Comparison of ENCODE assay signal across 24 cellular contexts in genomic region chr6:149184523-149184922, GRCh38.
DNase-seq lines count a peak whose midpoint lies in the region; ATAC-seq, FAIRE-seq and TF ChIP-seq lines count a peak whose summit lies in the region.
"Had no signal": no experiment of that assay in that cellular context is flagged by ENCODE, and none has a peak within 500 bp of the region (broad histone marks: within the 10 kb centered on the region; RNA-seq: fewer than 3 reads in every experiment).

No MANE protein-coding gene starts in this region.

- no peak overlapping the region for H3K9ac ChIP-seq in K562 (ENCODE audit: insufficient read depth in 1 of 2, low read depth in 2 of 2, low read length in 2 of 2)
- H3K9ac ChIP-seq: BLaER1 had no signal

- H4K20me1 ChIP-seq in K562 (replicated peaks; ENCODE audit: control insufficient read depth, insufficient read depth, low read length): no peaks in the 10 kb centered on the region
- H4K20me1 ChIP-seq: BLaER1 had no signal

- H2AFZ ChIP-seq in K562 (ENCODE audit: low read depth, low read length): no peak overlapping the region

- H3K79me2 ChIP-seq in K562 (ENCODE audit: control insufficient read depth, insufficient read depth, low read length): no peaks in the 10 kb centered on the region

- POLR2A ChIA-PET in HEK293T (lab: Yijun Ruan, JAX) (no interaction called here), K562 (lab: Yijun Ruan, JAX) (interaction anchor here (1.1 kb wide), 1 partner anchor 20 kb away, joined by 3 read pairs; no protein-coding TSS in a partner anchor)

- in situ Hi-C loops in K562 (cut with MboI): no loop called here

- no peak for TF ChIP-seq CTCF in K562 (IDR thresholded peaks at IDR 0.05 in 2 of 3, conservative IDR thresholded peaks at IDR 0.05 in 1 of 3; ENCODE audit: insufficient read depth in 2 of 3, low read depth in 1 of 3, low read length in 3 of 3)
- no peak for TF ChIP-seq CTCF in coronary artery (IDR thresholded peaks at IDR 0.05)

- CTCF ChIA-PET in HEK293T (lab: Yijun Ruan, JAX): no interaction called here
- CTCF ChIA-PET in K562 (lab: Yijun Ruan, JAX; ENCODE audit: low intra/inter-chr PET ratio): no interaction called here

- FAIRE-seq in K562 (lab: Jason Lieb, UNC): no peak
- FAIRE-seq: A204.1, GM12891, GM19239 had no signal

- no peaks in the 10 kb centered on the region for H3K9me3 ChIP-seq in K562 (replicated peaks; ENCODE audit: control insufficient read depth, insufficient read depth, low read depth, low read length)
- H3K9me3 ChIP-seq: BE2C had no signal

- BruUV-seq in K562 (replicated peaks; lab: Mats Ljungman, UMichigan): no TSS peak

- H3K9me1 ChIP-seq in K562 (ENCODE audit: control insufficient read depth, insufficient read depth, low read length): no peaks in the 10 kb centered on the region

- TF ChIP-seq EP300 in K562 (IDR thresholded peaks at IDR 0.05; ENCODE audit: low read length): no peak

- intact Hi-C loops in K562 (cut with micrococcal nuclease): no loop called here

- no peak for DNase-seq in HEK293T (ENCODE audit: extremely low spot score)
- no peak for DNase-seq in K562 (ENCODE audit: extremely low read depth in 1 of 4, low spot score in 3 of 4)
- no peak for DNase-seq in SIG-M5 (lab: John Stamatoyannopoulos, UW)
- DNase-seq in coronary artery (ENCODE audit: low spot score): no peak
- DNase-seq: 8988T; ACHN; BE2C; C1 segment of cervical spinal cord; CD4-positive, alpha-beta memory T cell; CD4-positive, CD25-positive, alpha-beta regulatory T cell; CD8-positive, alpha-beta memory T cell; COR-L47; DMS 273 treated with DMSO at 0.1 percent for 48 hours; DMS153; DMS53; DMS79; DND-41; EL; GDM1 had no signal

- TF ChIP-seq RAD21 in K562 (CRISPR knock-in tag; conservative IDR thresholded peaks at IDR 0.05 in 1 of 2, IDR thresholded peaks at IDR 0.05 in 1 of 2): no peak

- no peaks in the 10 kb centered on the region for H3K4me1 ChIP-seq in K562 (replicated peaks in 1 of 2; ENCODE audit: control insufficient read depth in 2 of 2, insufficient read depth in 2 of 2, low read length in 2 of 2)
- H3K4me1 ChIP-seq: BE2C had no signal

- WGBS in K562 (ENCODE audit: insufficient coverage, low coverage, missing lambda C conversion rate): 10% methylated on average over 2 of the region's 2 CpGs

- H3K4me3 ChIP-seq in K562: no peak overlapping the region
- H3K4me3 ChIP-seq in coronary artery: no peak overlapping the region
- H3K4me3 ChIP-seq: BLaER1 had no signal

- H3K27ac ChIP-seq in K562 (ENCODE audit: extremely low read depth, low read depth, low read length) (no peak overlapping the region), coronary artery (no peak overlapping the region)
- H3K27ac ChIP-seq: BLaER1 had no signal

- no peak for ATAC-seq in K562
- no peak for ATAC-seq in HG03460 (IDR thresholded peaks at IDR 0.05; ENCODE audit: unreplicated experiment)

- no peak overlapping the region for H3K4me2 ChIP-seq in K562 (ENCODE audit: insufficient read depth, low read length)
- H3K4me2 ChIP-seq: BLaER1 had no signal

- H3K27me3 ChIP-seq in K562 (ENCODE audit: control insufficient read depth in 2 of 2, insufficient read depth in 2 of 2, low read length in 2 of 2): no peaks in the 10 kb centered on the region
- H3K27me3 ChIP-seq: BE2C, BLaER1 had no signal

- no peak for TF ChIP-seq POLR2A in K562 (conservative IDR thresholded peaks at IDR 0.05)

- H3K36me3 ChIP-seq in K562 (ENCODE audit: control insufficient read depth, insufficient read depth, low read length): no peaks in the 10 kb centered on the region
- H3K36me3 ChIP-seq: BE2C, BLaER1 had no signal

TF ChIP-seq in HEK293T, 16 proteins besides CTCF, POLR2A, EP300 and RAD21:
- TF ChIP-seq FOXK2 (IDR thresholded peaks at IDR 0.05) (no peak), PKNOX1 (IDR thresholded peaks at IDR 0.05) (peak; percentile 73), TARDBP (IDR thresholded peaks at IDR 0.05) (no peak), ARNT (IDR thresholded peaks at IDR 0.05) (no peak)

TF ChIP-seq in K562, 482 proteins besides CTCF, POLR2A, EP300 and RAD21:
- TF ChIP-seq PBX2 (CRISPR knock-in tag; IDR thresholded peaks at IDR 0.05; ENCODE audit: low read depth) (no peak), PBX2 (tag; conservative IDR thresholded peaks at IDR 0.05; ENCODE audit: low read depth) (0 out of 2 replicates have a peak, but pooled peaks have one; percentile 9), PKNOX1 (IDR thresholded peaks at IDR 0.05) (peak; percentile 87), NKRF (IDR thresholded peaks at IDR 0.05; ENCODE audit: borderline replicate concordance) (no peak), ZNF146 (CRISPR knock-in tag; IDR thresholded peaks at IDR 0.05; ENCODE audit: unreplicated experiment) (peak; percentile 12)
